In the genomic region with DNA sequence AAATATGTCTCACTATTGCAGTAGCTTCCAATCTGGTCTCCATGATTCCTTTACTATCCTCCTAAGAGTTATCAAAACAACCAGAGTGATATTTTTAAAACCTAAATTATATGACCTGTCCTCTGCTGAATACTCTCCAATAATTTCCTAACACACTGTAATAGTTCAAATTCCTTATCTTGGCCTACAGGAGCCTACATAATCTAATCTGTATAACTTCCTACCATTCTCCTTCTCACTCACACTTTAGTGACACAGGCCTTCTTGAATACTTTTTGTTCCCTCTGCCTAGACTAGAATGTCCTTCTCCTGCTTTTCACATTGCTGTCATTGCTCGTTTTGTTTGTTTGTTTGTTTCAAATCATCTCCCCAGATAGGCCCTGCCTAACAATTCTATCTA, we compare ENCODE assay signal across 20 cellular contexts. TPM values are rescaled to one million over a fixed set of nuclear protein-coding genes. Genes with fewer than 3 reads are reported as not detected.
"Had no signal": no experiment of that assay in that cellular context is flagged by ENCODE, and none has a peak within 500 bp of the region (broad histone marks: within the 10 kb centered on the region; RNA-seq: fewer than 3 reads in every experiment).

No MANE protein-coding gene starts in this region.

- ATAC-seq: pancreas had no signal

- H3K9me3 Mint-ChIP-seq: activated CD4-positive, alpha-beta T cell treated with anti-CD3 and anti-CD28 coated beads, Interleukin-2, amount 10 ng/mL, durations not matched to agents 7 days and 5 days; endodermal cell had no signal

- H3K27me3 Mint-ChIP-seq: activated CD4-positive, alpha-beta T cell treated with anti-CD3 and anti-CD28 coated beads, Interleukin-2, amount 10 ng/mL, durations not matched to agents 7 days and 5 days had no signal

- H3K27me3 ChIP-seq: brain microvascular endothelial cell, dorsolateral prefrontal cortex, pancreas, sigmoid colon, thyroid gland, uterus had no signal

- H3K27ac ChIP-seq: brain microvascular endothelial cell, dorsolateral prefrontal cortex, pancreas, thyroid gland had no signal

- H3K9me3 ChIP-seq: pancreas, sigmoid colon, thyroid gland, uterus had no signal

- H3K4me3 Mint-ChIP-seq: activated CD4-positive, alpha-beta T cell treated with anti-CD3 and anti-CD28 coated beads, Interleukin-2, amount 10 ng/mL, durations not matched to agents 7 days and 5 days; endodermal cell had no signal

- DNase-seq: activated CD4-positive, alpha-beta T cell treated with anti-CD3 and anti-CD28 coated beads, Interleukin-2, amount 10 ng/mL, durations not matched to agents 7 days and 5 days; activated CD8-positive, alpha-beta memory T cell treated with anti-CD3 and anti-CD28 coated beads for 24 hours; activated naive CD4-positive, alpha-beta T cell; anterior cingulate cortex; brain microvascular endothelial cell; cerebellar nuclear complex; dorsolateral prefrontal cortex; endodermal cell; hippocampal formation; kidney; midbrain; pancreas; sigmoid colon; stimulated activated CD4-positive, alpha-beta T cell treated with anti-CD3 and anti-CD28 coated beads, Interleukin-1b, Interleukin-23, amount 100 ng/mL, for 48 hours; T-helper 2 cell; thyroid gland; uterus had no signal

- H3K36me3 ChIP-seq: uterus had no signal

- H3K4me3 ChIP-seq: dorsolateral prefrontal cortex, pancreas, sigmoid colon, thyroid gland, uterus had no signal

- H3K27ac Mint-ChIP-seq: activated CD4-positive, alpha-beta T cell treated with anti-CD3 and anti-CD28 coated beads, Interleukin-2, amount 10 ng/mL, durations not matched to agents 7 days and 5 days; endodermal cell had no signal

- H3K4me1 ChIP-seq: pancreas, thyroid gland, uterus had no signal

RNA-seq across cellular contexts. Expression of gene CNGA4, which starts 13.9 kb away (rescaled TPM):
- total RNA-seq: lower leg skin, myocyte had no signal

RNA-seq across cellular contexts. Expression of gene C11orf42, which starts 19.7 kb away (rescaled TPM):
- total RNA-seq: activated CD4-positive, alpha-beta T cell treated with anti-CD3 and anti-CD28 coated beads, Interleukin-2, amount 10 ng/mL, durations not matched to agents 7 days and 5 days; dorsolateral prefrontal cortex; endodermal cell; kidney; lower leg skin; myocyte; pancreas; sigmoid colon; thyroid gland; uterus had no signal
- polyA plus RNA-seq: esophagus, pancreas, sigmoid colon had no signal

RNA-seq across cellular contexts. Expression of gene OR52W1, which starts 26.0 kb away (rescaled TPM):
- total RNA-seq: activated CD4-positive, alpha-beta T cell treated with anti-CD3 and anti-CD28 coated beads, Interleukin-2, amount 10 ng/mL, durations not matched to agents 7 days and 5 days; dorsolateral prefrontal cortex; endodermal cell; kidney; lower leg skin; myocyte; pancreas; sigmoid colon; thyroid gland; uterus had no signal
- polyA plus RNA-seq: esophagus, pancreas, sigmoid colon had no signal

RNA-seq across cellular contexts. Expression of gene CCKBR, which starts 34.6 kb away (rescaled TPM):
- total RNA-seq: activated CD4-positive, alpha-beta T cell treated with anti-CD3 and anti-CD28 coated beads, Interleukin-2, amount 10 ng/mL, durations not matched to agents 7 days and 5 days; kidney; myocyte; uterus had no signal
- polyA plus RNA-seq: sigmoid colon had no signal
